1 cellular context compared by ENCODE assay signal in the genomic region with DNA sequence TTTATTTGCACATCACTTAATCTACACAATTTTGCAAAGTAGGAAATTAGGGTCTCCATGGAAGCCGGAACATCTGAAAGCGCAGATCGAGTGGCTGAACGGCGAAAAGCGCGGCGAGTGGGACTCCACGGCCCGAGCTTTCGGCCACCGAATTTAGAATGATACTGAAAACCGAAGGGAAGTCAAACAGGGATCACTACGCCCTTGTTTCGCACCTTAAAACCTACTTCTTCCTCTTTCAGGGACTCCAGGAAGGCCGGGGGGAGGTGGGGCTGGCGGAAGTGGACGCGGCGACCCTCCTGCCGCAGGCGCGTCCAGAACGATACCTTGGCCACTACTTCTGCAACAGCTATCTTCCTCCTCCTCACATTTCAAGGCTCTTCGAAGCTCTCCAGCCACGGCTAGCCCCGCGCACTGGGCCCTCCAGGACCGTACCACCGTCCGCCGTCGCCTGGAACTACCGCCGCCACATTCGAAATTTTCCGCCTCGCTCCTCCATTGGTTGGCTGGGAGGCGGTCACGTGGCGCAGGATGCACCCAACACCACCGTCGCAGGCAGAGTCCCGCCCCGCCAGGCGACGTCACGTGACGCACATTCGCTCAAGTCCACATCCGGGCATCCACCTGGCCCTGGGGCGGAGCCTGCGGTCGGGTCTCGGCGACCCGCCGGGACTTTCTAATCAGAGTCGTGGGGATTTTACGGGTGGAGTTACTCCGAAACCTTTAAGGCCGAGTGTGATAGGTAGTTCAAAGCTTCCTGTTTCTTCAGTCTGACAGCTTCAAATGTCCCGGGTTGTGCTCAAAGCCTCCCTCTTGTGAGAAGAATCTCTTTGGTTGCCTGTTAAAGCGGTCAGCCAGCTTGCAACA.
TF ChIP-seq lines count a peak whose summit lies in the region.

TSS of gene SGO1 (minus strand) at position 474 of the 867 bp plus-strand sequence. CDS start 2,179 bp downstream, outside the sequence.

TF ChIP-seq in HepG2, 621 proteins besides CTCF, POLR2A, EP300 and RAD21 (continued from another document and continues in another):
- TF ChIP-seq MTF2 (CRISPR knock-in tag; IDR thresholded peaks at IDR 0.05; ENCODE audit: borderline replicate concordance) (peak; percentile 77; the same call in 1 of the 2 replicates), ZNF230 (CRISPR knock-in tag; IDR thresholded peaks at IDR 0.05) (0 out of 2 replicates have a peak, but pooled peaks have one; percentile 54), ZNF234 (CRISPR knock-in tag; conservative IDR thresholded peaks at IDR 0.05) (no peak), YY1 (IDR thresholded peaks at IDR 0.05; ENCODE audit: insufficient read depth, insufficient replicate concordance, low read depth, low read length) (peak; percentile 49), ZNF205 (CRISPR knock-in tag; IDR thresholded peaks at IDR 0.05) (no peak), ZBTB34 (CRISPR knock-in tag; IDR thresholded peaks at IDR 0.05) (peak; percentile 57; the same call in 1 of the 2 replicates), KDM5B (CRISPR knock-in tag; IDR thresholded peaks at IDR 0.05; ENCODE audit: borderline replicate concordance) (peak; percentile 72; the same call in 1 of the 2 replicates), KAT8 (CRISPR knock-in tag; IDR thresholded peaks at IDR 0.05) (peak; percentile 84), HMGA1 (CRISPR knock-in tag; conservative IDR thresholded peaks at IDR 0.05) (no peak), ARID5B (CRISPR knock-in tag; IDR thresholded peaks at IDR 0.05) (peak; percentile 61; the same call in 1 of the 2 replicates), ZNF644 (CRISPR knock-in tag; IDR thresholded peaks at IDR 0.05; ENCODE audit: low read depth) (no peak), ZNF607 (CRISPR knock-in tag; IDR thresholded peaks at IDR 0.05; ENCODE audit: borderline replicate concordance) (peak; percentile 71; the same call in 1 of the 2 replicates), FOXM1 (CRISPR knock-in tag; IDR thresholded peaks at IDR 0.05) (peak; percentile 93), AGO1 (IDR thresholded peaks at IDR 0.05; ENCODE audit: low read depth, low read length, poor library complexity, severe bottlenecking) (peak; percentile 38), TARDBP (CRISPR knock-in tag; IDR thresholded peaks at IDR 0.05) (peak; percentile 69), CSRNP1 (CRISPR knock-in tag; IDR thresholded peaks at IDR 0.05) (peak; percentile 94), GATAD2A (CRISPR knock-in tag; IDR thresholded peaks at IDR 0.05) (0 out of 2 replicates have a peak, but pooled peaks have one; percentile 30), CHCHD3 (CRISPR knock-in tag; IDR thresholded peaks at IDR 0.05) (no peak), ZBTB43 (CRISPR knock-in tag; conservative IDR thresholded peaks at IDR 0.05) (0 out of 2 replicates have a peak, but pooled peaks have one; percentile 38), ZNF543 (CRISPR knock-in tag; IDR thresholded peaks at IDR 0.05) (no peak), ZFX (CRISPR knock-in tag; IDR thresholded peaks at IDR 0.05; ENCODE audit: low read depth) (peak; percentile 61), POGZ (CRISPR knock-in tag; IDR thresholded peaks at IDR 0.05) (peak; percentile 98), DRAP1 (CRISPR knock-in tag; IDR thresholded peaks at IDR 0.05) (peak; percentile 87), ETV5 (CRISPR knock-in tag; IDR thresholded peaks at IDR 0.05; ENCODE audit: borderline replicate concordance) (peak; percentile 63; the same call in 1 of the 2 replicates), SNAPC2 (CRISPR knock-in tag; IDR thresholded peaks at IDR 0.05) (0 out of 2 replicates have a peak, but pooled peaks have one; percentile 32), ZMYM4 (CRISPR knock-in tag; IDR thresholded peaks at IDR 0.05) (peak; percentile 99), ZNF576 (CRISPR knock-in tag; IDR thresholded peaks at IDR 0.05) (no peak), SOX5 (CRISPR knock-in tag; IDR thresholded peaks at IDR 0.05; ENCODE audit: borderline replicate concordance) (0 out of 2 replicates have a peak, but pooled peaks have one; percentile 30), ZFP36 (IDR thresholded peaks at IDR 0.05; ENCODE audit: borderline replicate concordance, low read depth, low read length, partially characterized antibody) (no peak)
- TF ChIP-seq, protein P1, sequence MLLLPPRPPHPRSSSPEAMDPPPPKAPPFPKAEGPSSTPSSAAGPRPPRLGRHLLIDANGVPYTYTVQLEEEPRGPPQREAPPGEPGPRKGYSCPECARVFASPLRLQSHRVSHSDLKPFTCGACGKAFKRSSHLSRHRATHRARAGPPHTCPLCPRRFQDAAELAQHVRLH (CRISPR knock-in tag; IDR thresholded peaks at IDR 0.05; ENCODE audit: borderline replicate concordance, low read depth): peak; percentile 40; the same call in 1 of the 2 replicates
- TF ChIP-seq, protein P2, sequence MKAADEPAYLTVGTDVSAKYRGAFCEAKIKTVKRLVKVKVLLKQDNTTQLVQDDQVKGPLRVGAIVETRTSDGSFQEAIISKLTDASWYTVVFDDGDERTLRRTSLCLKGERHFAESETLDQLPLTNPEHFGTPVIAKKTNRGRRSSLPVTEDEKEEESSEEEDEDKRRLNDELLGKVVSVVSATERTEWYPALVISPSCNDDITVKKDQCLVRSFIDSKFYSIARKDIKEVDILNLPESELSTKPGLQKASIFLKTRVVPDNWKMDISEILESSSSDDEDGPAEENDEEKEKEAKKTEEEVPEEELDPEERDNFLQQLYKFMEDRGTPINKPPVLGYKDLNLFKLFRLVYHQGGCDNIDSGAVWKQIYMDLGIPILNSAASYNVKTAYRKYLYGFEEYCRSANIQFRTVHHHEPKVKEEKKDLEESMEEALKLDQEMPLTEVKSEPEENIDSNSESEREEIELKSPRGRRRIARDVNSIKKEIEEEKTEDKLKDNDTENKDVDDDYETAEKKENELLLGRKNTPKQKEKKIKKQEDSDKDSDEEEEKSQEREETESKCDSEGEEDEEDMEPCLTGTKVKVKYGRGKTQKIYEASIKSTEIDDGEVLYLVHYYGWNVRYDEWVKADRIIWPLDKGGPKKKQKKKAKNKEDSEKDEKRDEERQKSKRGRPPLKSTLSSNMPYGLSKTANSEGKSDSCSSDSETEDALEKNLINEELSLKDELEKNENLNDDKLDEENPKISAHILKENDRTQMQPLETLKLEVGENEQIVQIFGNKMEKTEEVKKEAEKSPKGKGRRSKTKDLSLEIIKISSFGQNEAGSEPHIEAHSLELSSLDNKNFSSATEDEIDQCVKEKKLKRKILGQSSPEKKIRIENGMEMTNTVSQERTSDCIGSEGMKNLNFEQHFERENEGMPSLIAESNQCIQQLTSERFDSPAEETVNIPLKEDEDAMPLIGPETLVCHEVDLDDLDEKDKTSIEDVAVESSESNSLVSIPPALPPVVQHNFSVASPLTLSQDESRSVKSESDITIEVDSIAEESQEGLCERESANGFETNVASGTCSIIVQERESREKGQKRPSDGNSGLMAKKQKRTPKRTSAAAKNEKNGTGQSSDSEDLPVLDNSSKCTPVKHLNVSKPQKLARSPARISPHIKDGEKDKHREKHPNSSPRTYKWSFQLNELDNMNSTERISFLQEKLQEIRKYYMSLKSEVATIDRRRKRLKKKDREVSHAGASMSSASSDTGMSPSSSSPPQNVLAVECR (CRISPR knock-in tag; IDR thresholded peaks at IDR 0.05; ENCODE audit: borderline replicate concordance): peak; percentile 100
- TF ChIP-seq, protein P3, sequence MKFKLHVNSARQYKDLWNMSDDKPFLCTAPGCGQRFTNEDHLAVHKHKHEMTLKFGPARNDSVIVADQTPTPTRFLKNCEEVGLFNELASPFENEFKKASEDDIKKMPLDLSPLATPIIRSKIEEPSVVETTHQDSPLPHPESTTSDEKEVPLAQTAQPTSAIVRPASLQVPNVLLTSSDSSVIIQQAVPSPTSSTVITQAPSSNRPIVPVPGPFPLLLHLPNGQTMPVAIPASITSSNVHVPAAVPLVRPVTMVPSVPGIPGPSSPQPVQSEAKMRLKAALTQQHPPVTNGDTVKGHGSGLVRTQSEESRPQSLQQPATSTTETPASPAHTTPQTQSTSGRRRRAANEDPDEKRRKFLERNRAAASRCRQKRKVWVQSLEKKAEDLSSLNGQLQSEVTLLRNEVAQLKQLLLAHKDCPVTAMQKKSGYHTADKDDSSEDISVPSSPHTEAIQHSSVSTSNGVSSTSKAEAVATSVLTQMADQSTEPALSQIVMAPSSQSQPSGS (CRISPR knock-in tag; IDR thresholded peaks at IDR 0.05): peak; percentile 60; the same call in 1 of the 2 replicates
- TF ChIP-seq, protein P4, sequence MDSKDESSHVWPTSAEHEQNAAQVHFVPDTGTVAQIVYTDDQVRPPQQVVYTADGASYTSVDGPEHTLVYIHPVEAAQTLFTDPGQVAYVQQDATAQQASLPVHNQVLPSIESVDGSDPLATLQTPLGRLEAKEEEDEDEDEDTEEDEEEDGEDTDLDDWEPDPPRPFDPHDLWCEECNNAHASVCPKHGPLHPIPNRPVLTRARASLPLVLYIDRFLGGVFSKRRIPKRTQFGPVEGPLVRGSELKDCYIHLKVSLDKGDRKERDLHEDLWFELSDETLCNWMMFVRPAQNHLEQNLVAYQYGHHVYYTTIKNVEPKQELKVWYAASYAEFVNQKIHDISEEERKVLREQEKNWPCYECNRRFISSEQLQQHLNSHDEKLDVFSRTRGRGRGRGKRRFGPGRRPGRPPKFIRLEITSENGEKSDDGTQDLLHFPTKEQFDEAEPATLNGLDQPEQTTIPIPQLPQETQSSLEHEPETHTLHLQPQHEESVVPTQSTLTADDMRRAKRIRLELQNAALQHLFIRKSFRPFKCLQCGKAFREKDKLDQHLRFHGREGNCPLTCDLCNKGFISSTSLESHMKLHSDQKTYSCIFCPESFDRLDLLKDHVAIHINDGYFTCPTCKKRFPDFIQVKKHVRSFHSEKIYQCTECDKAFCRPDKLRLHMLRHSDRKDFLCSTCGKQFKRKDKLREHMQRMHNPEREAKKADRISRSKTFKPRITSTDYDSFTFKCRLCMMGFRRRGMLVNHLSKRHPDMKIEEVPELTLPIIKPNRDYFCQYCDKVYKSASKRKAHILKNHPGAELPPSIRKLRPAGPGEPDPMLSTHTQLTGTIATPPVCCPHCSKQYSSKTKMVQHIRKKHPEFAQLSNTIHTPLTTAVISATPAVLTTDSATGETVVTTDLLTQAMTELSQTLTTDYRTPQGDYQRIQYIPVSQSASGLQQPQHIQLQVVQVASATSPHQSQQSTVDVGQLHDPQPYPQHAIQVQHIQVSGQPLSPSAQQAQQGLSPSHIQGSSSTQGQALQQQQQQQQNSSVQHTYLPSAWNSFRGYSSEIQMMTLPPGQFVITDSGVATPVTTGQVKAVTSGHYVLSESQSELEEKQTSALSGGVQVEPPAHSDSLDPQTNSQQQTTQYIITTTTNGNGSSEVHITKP (CRISPR knock-in tag; IDR thresholded peaks at IDR 0.05; ENCODE audit: low read depth): peak; percentile 81
